ENCODE assay signal across 21 cellular contexts in genomic region chr4:94216394-94216793, GRCh38.
"Had no signal": no experiment of that assay in that cellular context is flagged by ENCODE, and none has a peak within 500 bp of the region (broad histone marks: within the 10 kb centered on the region; RNA-seq: fewer than 3 reads in every experiment).

No MANE protein-coding gene starts in this region.

- H3K4me3 Mint-ChIP-seq: dendritic cell treated with granulocyte-macrophage colony-stimulating factor and Interleukin-4, amounts not matched to agents 40 ng/mL and 50 ng/mL, for 4 days; naive B cell; neural progenitor cell; type B pancreatic cell had no signal

- DNase-seq: activated CD8-positive, alpha-beta memory T cell treated with anti-CD3 and anti-CD28 coated beads, Interleukin-2, amount 50 U/mL, for 4 hours; aorta; effector CD4-positive, alpha-beta T cell; foreskin keratinocyte; kidney; lower lobe of right lung; naive B cell; small intestine; stimulated activated CD8-positive, alpha-beta memory T cell treated with anti-CD3 and anti-CD28 coated beads, Interleukin-4, amount 100 ng/mL, for 48 hours; stimulated activated naive CD4-positive, alpha-beta T cell; SW 1271 had no signal

- H3K4me3 ChIP-seq: lower lobe of right lung, neural progenitor cell, thoracic aorta, vagina had no signal

- H3K27ac ChIP-seq: foreskin keratinocyte, lower lobe of right lung, neural progenitor cell, thoracic aorta, vagina, VCaP had no signal

- H3K27ac Mint-ChIP-seq: activated naive CD4-positive, alpha-beta T cell treated with anti-CD3 and anti-CD28 coated beads, Interleukin-2, amount 50 U/mL, for 72 hours; brain; dendritic cell treated with granulocyte-macrophage colony-stimulating factor and Interleukin-4, amounts not matched to agents 40 ng/mL and 50 ng/mL, for 4 days; neural progenitor cell; type B pancreatic cell had no signal

- H3K9me3 Mint-ChIP-seq: dendritic cell treated with granulocyte-macrophage colony-stimulating factor and Interleukin-4, amounts not matched to agents 40 ng/mL and 50 ng/mL, for 4 days; neural progenitor cell had no signal

- H3K4me1 Mint-ChIP-seq: neural progenitor cell had no signal

- H3K27me3 Mint-ChIP-seq: brain; dendritic cell treated with granulocyte-macrophage colony-stimulating factor and Interleukin-4, amounts not matched to agents 40 ng/mL and 50 ng/mL, for 4 days; naive B cell; type B pancreatic cell had no signal

- H3K4me1 ChIP-seq: foreskin keratinocyte, lower lobe of right lung, neural progenitor cell, vagina had no signal

- ATAC-seq: foreskin keratinocyte, left lobe of liver, lower lobe of right lung, sciatic nerve had no signal

- H3K9me3 ChIP-seq: lower lobe of right lung, thoracic aorta, vagina had no signal

- H3K27me3 ChIP-seq: foreskin keratinocyte, neural progenitor cell, vagina had no signal
